ENCODE assay signal across 19 cellular contexts in genomic region chr7:911791-912480, GRCh38. TPM values are rescaled to one million over a fixed set of nuclear protein-coding genes. Genes with fewer than 3 reads are reported as not detected.
DNase-seq lines count a peak whose midpoint lies in the region; ATAC-seq, FAIRE-seq and TF ChIP-seq lines count a peak whose summit lies in the region.
"Had no signal": no experiment of that assay in that cellular context is flagged by ENCODE, and none has a peak within 500 bp of the region (broad histone marks: within the 10 kb centered on the region; RNA-seq: fewer than 3 reads in every experiment).

No MANE protein-coding gene starts in this region.

- ATAC-seq in K562 (no peak), SK-N-SH treated with all-trans-retinoic acid at 6 μM for 48 hours (no peak), GM18511 (IDR thresholded peaks at IDR 0.05; ENCODE audit: unreplicated experiment) (no peak)
- ATAC-seq: A549, GM23338 had no signal

- 34% methylated on average over 9 of the region's 41 CpGs for WGBS in K562 (ENCODE audit: insufficient coverage, low coverage, missing lambda C conversion rate)

- TF ChIP-seq EP300 in K562 (IDR thresholded peaks at IDR 0.05; ENCODE audit: low read length), result no peak

- peaks cover 0 to 10% (median 0%) of the 10 kb centered on the region in 11 experiments; a peak in 1 of 22 replicates for H3K9me3 ChIP-seq in BLaER1 treated with 17β-estradiol and CSF1 and Interleukin-3, amounts not matched to agents 10 nM and 100 nM (replicated peaks in 1 of 11)
- H3K9me3 ChIP-seq in K562 (replicated peaks; ENCODE audit: control insufficient read depth, insufficient read depth, low read depth, low read length), result no peaks in the 10 kb centered on the region
- H3K9me3 ChIP-seq: A549 had no signal

- POLR2A ChIA-PET in K562 (lab: Yijun Ruan, JAX), result interaction anchor here (0.8 to 1.8 kb wide), 2 partner anchors 10 to 11 kb away, joined by 3 to 7 read pairs; no protein-coding TSS in a partner anchor

- H3K9ac ChIP-seq in BLaER1 treated with 17β-estradiol and CSF1 and Interleukin-3, amounts not matched to agents 10 nM and 100 nM, result 0 out of 22 replicates have a peak overlapping the region, but pooled peaks of 1 of the 11 experiments have one; percentile 19
- no peak overlapping the region for H3K9ac ChIP-seq in K562 (ENCODE audit: insufficient read depth in 1 of 2, low read depth in 2 of 2, low read length in 2 of 2)

- no peak for FAIRE-seq in K562 (lab: Jason Lieb, UNC)
- FAIRE-seq: A549, G401.6, GM12891 had no signal

- H3K4me3 ChIP-seq in BLaER1 treated with 17β-estradiol and CSF1 and Interleukin-3, amounts not matched to agents 10 nM and 100 nM, result no peak overlapping the region
- no peak overlapping the region for H3K4me3 ChIP-seq in K562
- H3K4me3 ChIP-seq: A549, GM23338 had no signal

- no peak overlapping the region for H2AFZ ChIP-seq in K562 (ENCODE audit: low read depth, low read length)
- H2AFZ ChIP-seq: GM23338 had no signal

- peak overlapping the region in 6 of 11 experiments; percentile 30 to 73 (median 64); a peak in 11 of 22 replicates for H3K4me2 ChIP-seq in BLaER1 treated with 17β-estradiol and CSF1 and Interleukin-3, amounts not matched to agents 10 nM and 100 nM
- H3K4me2 ChIP-seq in K562 (ENCODE audit: insufficient read depth, low read length), result no peak overlapping the region
- H3K4me2 ChIP-seq: A549, GM23338 had no signal

- in situ Hi-C loops in K562 (cut with MboI), result no loop called here

- BruUV-seq in K562 (replicated peaks; lab: Mats Ljungman, UMichigan), result no TSS peak

- no peaks in the 10 kb centered on the region for H3K79me2 ChIP-seq in K562 (ENCODE audit: control insufficient read depth, insufficient read depth, low read length)

- H4K20me1 ChIP-seq in BLaER1 treated with 17β-estradiol and CSF1 and Interleukin-3, amounts not matched to agents 10 nM and 100 nM, result peaks cover 6 to 61% (median 35%) of the 10 kb centered on the region in 11 experiments; a peak in 21 of 22 replicates
- no peaks in the 10 kb centered on the region for H4K20me1 ChIP-seq in K562 (replicated peaks; ENCODE audit: control insufficient read depth, insufficient read depth, low read length)

- TF ChIP-seq RAD21 in K562 (CRISPR knock-in tag; conservative IDR thresholded peaks at IDR 0.05 in 1 of 2, IDR thresholded peaks at IDR 0.05 in 1 of 2), result no peak

- TF ChIP-seq CTCF in K562 (IDR thresholded peaks at IDR 0.05 in 2 of 3, conservative IDR thresholded peaks at IDR 0.05 in 1 of 3; ENCODE audit: insufficient read depth in 2 of 3, low read depth in 1 of 3, low read length in 3 of 3), result no peak

- H3K27me3 ChIP-seq in BLaER1 treated with 17β-estradiol and CSF1 and Interleukin-3, amounts not matched to agents 10 nM and 100 nM, result peaks cover 0 to 28% (median 13%) of the 10 kb centered on the region in 11 experiments; a peak in 18 of 22 replicates
- peaks cover 8 to 27% of the 10 kb centered on the region in 2 experiments; a peak in 4 of 5 replicates for H3K27me3 ChIP-seq in K562 (ENCODE audit: control insufficient read depth in 2 of 2, insufficient read depth in 2 of 2, low read length in 2 of 2)

- peaks cover 46 to 94% (median 80%) of the 10 kb centered on the region in 10 experiments for H3K4me1 ChIP-seq in BLaER1 treated with 17β-estradiol and CSF1 and Interleukin-3, amounts not matched to agents 10 nM and 100 nM
- peaks cover 0 to 69% of the 10 kb centered on the region in 2 experiments; a peak in 2 of 5 replicates for H3K4me1 ChIP-seq in K562 (replicated peaks in 1 of 2; ENCODE audit: control insufficient read depth in 2 of 2, insufficient read depth in 2 of 2, low read length in 2 of 2)

- CTCF ChIA-PET in K562 (lab: Yijun Ruan, JAX; ENCODE audit: low intra/inter-chr PET ratio), result no interaction called here

- peaks cover 6 to 62% (median 14%) of the 10 kb centered on the region in 11 experiments; a peak in 15 of 22 replicates for H3K36me3 ChIP-seq in BLaER1 treated with 17β-estradiol and CSF1 and Interleukin-3, amounts not matched to agents 10 nM and 100 nM
- H3K36me3 ChIP-seq in K562 (ENCODE audit: control insufficient read depth, insufficient read depth, low read length), result no peaks in the 10 kb centered on the region

- peak overlapping the region in 1 of 11 experiments; percentile 15; a peak in 1 of 22 replicates for H3K27ac ChIP-seq in BLaER1 treated with 17β-estradiol and CSF1 and Interleukin-3, amounts not matched to agents 10 nM and 100 nM
- no peak overlapping the region for H3K27ac ChIP-seq in K562 (ENCODE audit: extremely low read depth, low read depth, low read length)
- H3K27ac ChIP-seq: A549 had no signal

- DNase-seq in K562 (ENCODE audit: extremely low read depth in 1 of 4, low spot score in 3 of 4) (no peak), inferior parietal cortex (ENCODE audit: extremely low spot score) (peak; percentile 63), posterior cingulate gyrus (peak in 8 of 10 donors; percentile 60 to 97 (median 72)), NCI-H1092 treated with DMSO at 0.1 percent for 48 hours (lab: John Stamatoyannopoulos, UW) (no peak), NCI-H82 treated with DMSO at 0.1 percent for 48 hours (lab: John Stamatoyannopoulos, UW; ENCODE audit: unreplicated experiment) (no peak)
- DNase-seq: CD4-positive, CD25-positive, alpha-beta regulatory T cell; DMS79 treated with DMSO at 0.1 percent for 48 hours; Kasumi-1; NCI-H1417 treated with DMSO at 0.1 percent for 48 hours; NCI-H2029 treated with DMSO at 0.1 percent for 48 hours; NCI-H524; SIG-M5 had no signal

- no peak for TF ChIP-seq POLR2A in K562 (conservative IDR thresholded peaks at IDR 0.05)

- no peaks in the 10 kb centered on the region for H3K9me1 ChIP-seq in K562 (ENCODE audit: control insufficient read depth, insufficient read depth, low read length)

- intact Hi-C loops in K562 (cut with micrococcal nuclease) (no loop called here), posterior cingulate gyrus (cut with DNase I) (loop anchor here (2.0 kb wide), 1 partner anchor 43 kb away; the partner anchor contains the start of gene ADAP1)

TF ChIP-seq in K562, 482 proteins besides CTCF, POLR2A, EP300 and RAD21 (continues in another document):
- TF ChIP-seq THRA (IDR thresholded peaks at IDR 0.05), result no peak

TF ChIP-seq in SK-N-SH treated with all-trans-retinoic acid at 6 μM for 48 hours, 23 proteins besides CTCF, POLR2A, EP300 and RAD21 (continues in another document):
- no peak for TF ChIP-seq ZNF565 (CRISPR knock-in tag; conservative IDR thresholded peaks at IDR 0.05; ENCODE audit: low read depth)

RNA-seq across cellular contexts. Expression of gene GET4, which starts 35.6 kb away (rescaled TPM):
- 48.4 and 118 TPM in 2 replicates for total RNA-seq in K562 (2011; cell fraction: chromatin; rRNA removed; ENCODE audit: low replicate concordance)
- 96.6 and 125 TPM in 2 replicates for total RNA-seq in K562 (2011; cell fraction: nucleolus; rRNA removed)
- total RNA-seq in K562 (2011; cell fraction: nucleoplasm; rRNA removed), result 56.0 and 71.4 TPM in 2 replicates
- total RNA-seq in K562 (2014; rRNA removed) (111 and 135 TPM in 2 replicates), K562 (2014; rRNA removed; fragmentation: Illumina TruSeq; extraction: Trizol) (13.0 and 15.7 TPM in 2 replicates), K562 (2015; rRNA removed; fragmentation: Illumina TruSeq; extraction: Trizol) (37.9 and 40.4 TPM in 2 replicates), K562 (2021) (83.3 and 89.9 TPM in 2 replicates)
- polyA plus RNA-seq in K562 (2011; rRNA removed) (45.0 and 45.4 TPM in 2 replicates), K562 (2014; fragmentation: Illumina TruSeq; extraction: Trizol) (33.2 and 48.4 TPM in 2 replicates), K562 (2014; fragmentation: Nextera tagmentation; extraction: Ambion mirVana) (1 to 10 TPM in 1 of 2 experiments, under 1 TPM in 1; 0.99 to 2.0 TPM), K562 (2014; rRNA removed) (122 and 151 TPM in 2 replicates)
- 69.2 and 135 TPM in 2 replicates for polyA plus RNA-seq in K562 (2011; cell fraction: cytosol; rRNA removed)
- 114 and 189 TPM in 2 replicates for polyA plus RNA-seq in K562 (2011; cell fraction: nucleus; rRNA removed)
- 53.9 and 82.1 TPM in 2 replicates for polyA plus RNA-seq in K562 (2012)
- polyA minus RNA-seq in K562 (2011; rRNA and poly(A)+ RNA removed), result 8.6 and 13.3 TPM in 2 replicates
- 24.0 and 28.9 TPM in 2 replicates for polyA minus RNA-seq in K562 (2011; cell fraction: cytosol; rRNA and poly(A)+ RNA removed)
- 24.9 and 29.6 TPM in 2 replicates for polyA minus RNA-seq in K562 (2011; cell fraction: nucleus; rRNA and poly(A)+ RNA removed)

RNA-seq across cellular contexts. Expression of gene ADAP1, which starts 42.5 kb away (rescaled TPM):
- 0.30 and 3.1 TPM in 2 replicates for total RNA-seq in K562 (2011; cell fraction: chromatin; rRNA removed; ENCODE audit: low replicate concordance)
- 1.1 and 1.8 TPM in 2 replicates for total RNA-seq in K562 (2011; cell fraction: nucleolus; rRNA removed)
- 1.4 and 1.9 TPM in 2 replicates for total RNA-seq in K562 (2011; cell fraction: nucleoplasm; rRNA removed)
- total RNA-seq in K562 (2014; rRNA removed), result 0.27 and 0.41 TPM in 2 replicates
- total RNA-seq in K562 (2014; rRNA removed; fragmentation: Illumina TruSeq; extraction: Trizol), result not detected in 2 replicates
- total RNA-seq in K562 (2015; rRNA removed; fragmentation: Illumina TruSeq; extraction: Trizol), result 0.26 and 0.58 TPM in 2 replicates
- total RNA-seq in K562 (2021), result 0.47 and 0.54 TPM in 2 replicates
- 1.1 and 1.4 TPM in 2 replicates for polyA plus RNA-seq in K562 (2011; rRNA removed)
- 1.7 and 3.9 TPM in 2 replicates for polyA plus RNA-seq in K562 (2011; cell fraction: cytosol; rRNA removed)
- polyA plus RNA-seq in K562 (2011; cell fraction: nucleus; rRNA removed), result 2.7 and 3.4 TPM in 2 replicates
- 0.44 and 2.4 TPM in 2 replicates for polyA plus RNA-seq in K562 (2012)
- polyA plus RNA-seq in K562 (2014; fragmentation: Illumina TruSeq; extraction: Trizol), result 0.68 TPM in 2 replicates
- polyA plus RNA-seq in K562 (2014; fragmentation: Nextera tagmentation; extraction: Ambion mirVana), result not detected
- 0.36 and 0.40 TPM in 2 replicates for polyA plus RNA-seq in K562 (2014; rRNA removed)
- 0.90 and 0.95 TPM in 2 replicates for polyA minus RNA-seq in K562 (2011; rRNA and poly(A)+ RNA removed)
- polyA minus RNA-seq in K562 (2011; cell fraction: cytosol; rRNA and poly(A)+ RNA removed), result 1.1 and 2.2 TPM in 2 replicates
- 1.7 and 1.9 TPM in 2 replicates for polyA minus RNA-seq in K562 (2011; cell fraction: nucleus; rRNA and poly(A)+ RNA removed)

Comparison
In these comparisons a context has a peak if more than half of its experiments do, and no peak if none do; other contexts are left out.
1. DNase-seq: peak in inferior parietal cortex (single experiment) and posterior cingulate gyrus (8 of 10); none in K562 (0 of 4), NCI-H1092 treated with DMSO at 0.1 percent for 48 hours (single experiment) and NCI-H82 treated with DMSO at 0.1 percent for 48 hours (single experiment).